ENCODE assay signal across 1 cellular context in the genomic region with DNA sequence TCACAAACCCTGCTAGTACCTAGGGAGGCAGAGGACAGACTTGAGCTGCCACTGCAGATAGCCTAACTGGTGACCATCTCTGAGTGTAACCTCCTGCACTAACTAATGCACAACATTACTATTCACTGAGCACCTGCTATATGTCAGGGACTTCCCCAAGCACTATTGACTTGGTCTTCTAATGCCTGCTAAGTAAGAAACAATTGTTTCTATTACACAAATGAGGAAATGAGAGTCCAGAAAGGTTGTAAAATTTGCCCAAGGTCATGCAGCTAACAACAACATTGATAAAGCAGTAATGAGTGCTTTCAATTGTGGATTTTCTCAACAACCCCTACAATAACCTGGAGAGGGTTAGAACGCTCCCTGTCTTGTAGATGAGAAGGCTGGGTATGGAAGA.
A peak's percentile ranks its signal among the peaks of the same experiment; 100 is the strongest.
TF ChIP-seq lines count a peak whose summit lies in the region.

No MANE protein-coding gene starts in this region.

TF ChIP-seq in GM12878, 131 proteins besides CTCF, POLR2A, EP300 and RAD21 (continued from another document and continues in another):
- TF ChIP-seq, protein P1, sequence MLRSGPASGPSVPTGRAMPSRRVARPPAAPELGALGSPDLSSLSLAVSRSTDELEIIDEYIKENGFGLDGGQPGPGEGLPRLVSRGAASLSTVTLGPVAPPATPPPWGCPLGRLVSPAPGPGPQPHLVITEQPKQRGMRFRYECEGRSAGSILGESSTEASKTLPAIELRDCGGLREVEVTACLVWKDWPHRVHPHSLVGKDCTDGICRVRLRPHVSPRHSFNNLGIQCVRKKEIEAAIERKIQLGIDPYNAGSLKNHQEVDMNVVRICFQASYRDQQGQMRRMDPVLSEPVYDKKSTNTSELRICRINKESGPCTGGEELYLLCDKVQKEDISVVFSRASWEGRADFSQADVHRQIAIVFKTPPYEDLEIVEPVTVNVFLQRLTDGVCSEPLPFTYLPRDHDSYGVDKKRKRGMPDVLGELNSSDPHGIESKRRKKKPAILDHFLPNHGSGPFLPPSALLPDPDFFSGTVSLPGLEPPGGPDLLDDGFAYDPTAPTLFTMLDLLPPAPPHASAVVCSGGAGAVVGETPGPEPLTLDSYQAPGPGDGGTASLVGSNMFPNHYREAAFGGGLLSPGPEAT (IDR thresholded peaks at IDR 0.05; ENCODE audit: low read depth), result peak; percentile 56; the same call in 1 of the 2 replicates
- no peak for TF ChIP-seq RAD51 (IDR thresholded peaks at IDR 0.05)
- no peak for TF ChIP-seq ZNF274 (IDR thresholded peaks at IDR 0.05; ENCODE audit: insufficient read depth, insufficient read length)
- peak; percentile 21 to 50; a peak in 2 of 4 replicates for TF ChIP-seq BHLHE40 (IDR thresholded peaks at IDR 0.05; ENCODE audit: borderline replicate concordance in 1 of 2, low read depth in 2 of 2, low read length in 1 of 2)
- TF ChIP-seq ZNF24 (IDR thresholded peaks at IDR 0.05), result peak; percentile 72; the same call in 1 of the 2 replicates
- peak; percentile 32; the same call in 1 of the 2 replicates for TF ChIP-seq BMI1 (IDR thresholded peaks at IDR 0.05; ENCODE audit: borderline replicate concordance)
- no peak for TF ChIP-seq KLF5 (IDR thresholded peaks at IDR 0.05; ENCODE audit: partially characterized antibody)
- TF ChIP-seq, protein P2, sequence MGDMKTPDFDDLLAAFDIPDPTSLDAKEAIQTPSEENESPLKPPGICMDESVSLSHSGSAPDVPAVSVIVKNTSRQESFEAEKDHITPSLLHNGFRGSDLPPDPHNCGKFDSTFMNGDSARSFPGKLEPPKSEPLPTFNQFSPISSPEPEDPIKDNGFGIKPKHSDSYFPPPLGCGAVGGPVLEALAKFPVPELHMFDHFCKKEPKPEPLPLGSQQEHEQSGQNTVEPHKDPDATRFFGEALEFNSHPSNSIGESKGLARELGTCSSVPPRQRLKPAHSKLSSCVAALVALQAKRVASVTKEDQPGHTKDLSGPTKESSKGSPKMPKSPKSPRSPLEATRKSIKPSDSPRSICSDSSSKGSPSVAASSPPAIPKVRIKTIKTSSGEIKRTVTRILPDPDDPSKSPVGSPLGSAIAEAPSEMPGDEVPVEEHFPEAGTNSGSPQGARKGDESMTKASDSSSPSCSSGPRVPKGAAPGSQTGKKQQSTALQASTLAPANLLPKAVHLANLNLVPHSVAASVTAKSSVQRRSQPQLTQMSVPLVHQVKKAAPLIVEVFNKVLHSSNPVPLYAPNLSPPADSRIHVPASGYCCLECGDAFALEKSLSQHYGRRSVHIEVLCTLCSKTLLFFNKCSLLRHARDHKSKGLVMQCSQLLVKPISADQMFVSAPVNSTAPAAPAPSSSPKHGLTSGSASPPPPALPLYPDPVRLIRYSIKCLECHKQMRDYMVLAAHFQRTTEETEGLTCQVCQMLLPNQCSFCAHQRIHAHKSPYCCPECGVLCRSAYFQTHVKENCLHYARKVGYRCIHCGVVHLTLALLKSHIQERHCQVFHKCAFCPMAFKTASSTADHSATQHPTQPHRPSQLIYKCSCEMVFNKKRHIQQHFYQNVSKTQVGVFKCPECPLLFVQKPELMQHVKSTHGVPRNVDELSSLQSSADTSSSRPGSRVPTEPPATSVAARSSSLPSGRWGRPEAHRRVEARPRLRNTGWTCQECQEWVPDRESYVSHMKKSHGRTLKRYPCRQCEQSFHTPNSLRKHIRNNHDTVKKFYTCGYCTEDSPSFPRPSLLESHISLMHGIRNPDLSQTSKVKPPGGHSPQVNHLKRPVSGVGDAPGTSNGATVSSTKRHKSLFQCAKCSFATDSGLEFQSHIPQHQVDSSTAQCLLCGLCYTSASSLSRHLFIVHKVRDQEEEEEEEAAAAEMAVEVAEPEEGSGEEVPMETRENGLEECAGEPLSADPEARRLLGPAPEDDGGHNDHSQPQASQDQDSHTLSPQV (IDR thresholded peaks at IDR 0.05), result no peak
- TF ChIP-seq, protein P3, sequence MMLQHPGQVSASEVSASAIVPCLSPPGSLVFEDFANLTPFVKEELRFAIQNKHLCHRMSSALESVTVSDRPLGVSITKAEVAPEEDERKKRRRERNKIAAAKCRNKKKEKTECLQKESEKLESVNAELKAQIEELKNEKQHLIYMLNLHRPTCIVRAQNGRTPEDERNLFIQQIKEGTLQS (IDR thresholded peaks at IDR 0.05; ENCODE audit: borderline replicate concordance, extremely low read depth, low read depth, low read length), result no peak
- TF ChIP-seq JUNB (IDR thresholded peaks at IDR 0.05), result no peak
- TF ChIP-seq WRNIP1 (IDR thresholded peaks at IDR 0.05; ENCODE audit: borderline replicate concordance, low read depth, low read length), result no peak
- peak; percentile 99 for TF ChIP-seq NR2F1 (conservative IDR thresholded peaks at IDR 0.05)
- no peak for TF ChIP-seq SMAD5 (IDR thresholded peaks at IDR 0.05; ENCODE audit: low read depth)
- no peak for TF ChIP-seq PML (IDR thresholded peaks at IDR 0.05; ENCODE audit: low read length)
- no peak for TF ChIP-seq NRF1 (conservative IDR thresholded peaks at IDR 0.05; ENCODE audit: low read depth, low read length)
- peak; percentile 58 for TF ChIP-seq IKZF1 (conservative IDR thresholded peaks at IDR 0.05)
- TF ChIP-seq, protein P4, sequence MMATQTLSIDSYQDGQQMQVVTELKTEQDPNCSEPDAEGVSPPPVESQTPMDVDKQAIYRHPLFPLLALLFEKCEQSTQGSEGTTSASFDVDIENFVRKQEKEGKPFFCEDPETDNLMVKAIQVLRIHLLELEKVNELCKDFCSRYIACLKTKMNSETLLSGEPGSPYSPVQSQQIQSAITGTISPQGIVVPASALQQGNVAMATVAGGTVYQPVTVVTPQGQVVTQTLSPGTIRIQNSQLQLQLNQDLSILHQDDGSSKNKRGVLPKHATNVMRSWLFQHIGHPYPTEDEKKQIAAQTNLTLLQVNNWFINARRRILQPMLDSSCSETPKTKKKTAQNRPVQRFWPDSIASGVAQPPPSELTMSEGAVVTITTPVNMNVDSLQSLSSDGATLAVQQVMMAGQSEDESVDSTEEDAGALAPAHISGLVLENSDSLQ (IDR thresholded peaks at IDR 0.05), result 0 out of 2 replicates have a peak, but pooled peaks have one; percentile 7
- no peak for TF ChIP-seq EED (IDR thresholded peaks at IDR 0.05; ENCODE audit: low read depth)
- TF ChIP-seq STAT3 (IDR thresholded peaks at IDR 0.05; ENCODE audit: low read depth, low read length), result no peak
- no peak for TF ChIP-seq JUND (IDR thresholded peaks at IDR 0.05; ENCODE audit: low read depth, low read length)
- no peak for TF ChIP-seq SIX5 (IDR thresholded peaks at IDR 0.05; ENCODE audit: low read depth, low read length, severe bottlenecking)
- TF ChIP-seq LARP7 (IDR thresholded peaks at IDR 0.05), result no peak
- peak; percentile 92 for TF ChIP-seq MTA2 (IDR thresholded peaks at IDR 0.05; ENCODE audit: low read depth)
- no peak for TF ChIP-seq SREBF2 (IDR thresholded peaks at IDR 0.05; ENCODE audit: low read length)
- TF ChIP-seq ZNF217 (IDR thresholded peaks at IDR 0.05), result no peak; the same call in none of the 2 replicates
- TF ChIP-seq, protein P5, sequence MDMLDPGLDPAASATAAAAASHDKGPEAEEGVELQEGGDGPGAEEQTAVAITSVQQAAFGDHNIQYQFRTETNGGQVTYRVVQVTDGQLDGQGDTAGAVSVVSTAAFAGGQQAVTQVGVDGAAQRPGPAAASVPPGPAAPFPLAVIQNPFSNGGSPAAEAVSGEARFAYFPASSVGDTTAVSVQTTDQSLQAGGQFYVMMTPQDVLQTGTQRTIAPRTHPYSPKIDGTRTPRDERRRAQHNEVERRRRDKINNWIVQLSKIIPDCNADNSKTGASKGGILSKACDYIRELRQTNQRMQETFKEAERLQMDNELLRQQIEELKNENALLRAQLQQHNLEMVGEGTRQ (IDR thresholded peaks at IDR 0.05; ENCODE audit: borderline replicate concordance, low read depth, low read length), result no peak
- TF ChIP-seq, protein P6, sequence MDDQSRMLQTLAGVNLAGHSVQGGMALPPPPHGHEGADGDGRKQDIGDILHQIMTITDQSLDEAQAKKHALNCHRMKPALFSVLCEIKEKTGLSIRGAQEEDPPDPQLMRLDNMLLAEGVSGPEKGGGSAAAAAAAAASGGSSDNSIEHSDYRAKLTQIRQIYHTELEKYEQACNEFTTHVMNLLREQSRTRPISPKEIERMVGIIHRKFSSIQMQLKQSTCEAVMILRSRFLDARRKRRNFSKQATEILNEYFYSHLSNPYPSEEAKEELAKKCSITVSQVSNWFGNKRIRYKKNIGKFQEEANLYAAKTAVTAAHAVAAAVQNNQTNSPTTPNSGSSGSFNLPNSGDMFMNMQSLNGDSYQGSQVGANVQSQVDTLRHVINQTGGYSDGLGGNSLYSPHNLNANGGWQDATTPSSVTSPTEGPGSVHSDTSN (IDR thresholded peaks at IDR 0.05; ENCODE audit: insufficient replicate concordance, low read depth, low read length), result no peak
- TF ChIP-seq MTA3 (IDR thresholded peaks at IDR 0.05; ENCODE audit: borderline replicate concordance, low read length), result no peak
- peak; percentile 92 for TF ChIP-seq SPI1 (IDR thresholded peaks at IDR 0.05; ENCODE audit: borderline replicate concordance, insufficient read depth, low read depth, low read length)
- TF ChIP-seq TCF12 (IDR thresholded peaks at IDR 0.05; ENCODE audit: low read depth, low read length), result peak; percentile 61; the same call in 1 of the 2 replicates
- TF ChIP-seq, protein P7, sequence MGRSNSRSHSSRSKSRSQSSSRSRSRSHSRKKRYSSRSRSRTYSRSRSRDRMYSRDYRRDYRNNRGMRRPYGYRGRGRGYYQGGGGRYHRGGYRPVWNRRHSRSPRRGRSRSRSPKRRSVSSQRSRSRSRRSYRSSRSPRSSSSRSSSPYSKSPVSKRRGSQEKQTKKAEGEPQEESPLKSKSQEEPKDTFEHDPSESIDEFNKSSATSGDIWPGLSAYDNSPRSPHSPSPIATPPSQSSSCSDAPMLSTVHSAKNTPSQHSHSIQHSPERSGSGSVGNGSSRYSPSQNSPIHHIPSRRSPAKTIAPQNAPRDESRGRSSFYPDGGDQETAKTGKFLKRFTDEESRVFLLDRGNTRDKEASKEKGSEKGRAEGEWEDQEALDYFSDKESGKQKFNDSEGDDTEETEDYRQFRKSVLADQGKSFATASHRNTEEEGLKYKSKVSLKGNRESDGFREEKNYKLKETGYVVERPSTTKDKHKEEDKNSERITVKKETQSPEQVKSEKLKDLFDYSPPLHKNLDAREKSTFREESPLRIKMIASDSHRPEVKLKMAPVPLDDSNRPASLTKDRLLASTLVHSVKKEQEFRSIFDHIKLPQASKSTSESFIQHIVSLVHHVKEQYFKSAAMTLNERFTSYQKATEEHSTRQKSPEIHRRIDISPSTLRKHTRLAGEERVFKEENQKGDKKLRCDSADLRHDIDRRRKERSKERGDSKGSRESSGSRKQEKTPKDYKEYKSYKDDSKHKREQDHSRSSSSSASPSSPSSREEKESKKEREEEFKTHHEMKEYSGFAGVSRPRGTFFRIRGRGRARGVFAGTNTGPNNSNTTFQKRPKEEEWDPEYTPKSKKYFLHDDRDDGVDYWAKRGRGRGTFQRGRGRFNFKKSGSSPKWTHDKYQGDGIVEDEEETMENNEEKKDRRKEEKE (IDR thresholded peaks at IDR 0.05), result no peak
- no peak for TF ChIP-seq RCOR1 (conservative IDR thresholded peaks at IDR 0.05; ENCODE audit: low read depth, low read length)
- peak; percentile 96 for TF ChIP-seq ESRRA (IDR thresholded peaks at IDR 0.05; ENCODE audit: low read length)
- TF ChIP-seq TAF1 (IDR thresholded peaks at IDR 0.05; ENCODE audit: borderline replicate concordance, low read depth, low read length), result no peak
- no peak for TF ChIP-seq NFYA (IDR thresholded peaks at IDR 0.05; ENCODE audit: borderline replicate concordance, low read depth, low read length)
- TF ChIP-seq, protein P8, sequence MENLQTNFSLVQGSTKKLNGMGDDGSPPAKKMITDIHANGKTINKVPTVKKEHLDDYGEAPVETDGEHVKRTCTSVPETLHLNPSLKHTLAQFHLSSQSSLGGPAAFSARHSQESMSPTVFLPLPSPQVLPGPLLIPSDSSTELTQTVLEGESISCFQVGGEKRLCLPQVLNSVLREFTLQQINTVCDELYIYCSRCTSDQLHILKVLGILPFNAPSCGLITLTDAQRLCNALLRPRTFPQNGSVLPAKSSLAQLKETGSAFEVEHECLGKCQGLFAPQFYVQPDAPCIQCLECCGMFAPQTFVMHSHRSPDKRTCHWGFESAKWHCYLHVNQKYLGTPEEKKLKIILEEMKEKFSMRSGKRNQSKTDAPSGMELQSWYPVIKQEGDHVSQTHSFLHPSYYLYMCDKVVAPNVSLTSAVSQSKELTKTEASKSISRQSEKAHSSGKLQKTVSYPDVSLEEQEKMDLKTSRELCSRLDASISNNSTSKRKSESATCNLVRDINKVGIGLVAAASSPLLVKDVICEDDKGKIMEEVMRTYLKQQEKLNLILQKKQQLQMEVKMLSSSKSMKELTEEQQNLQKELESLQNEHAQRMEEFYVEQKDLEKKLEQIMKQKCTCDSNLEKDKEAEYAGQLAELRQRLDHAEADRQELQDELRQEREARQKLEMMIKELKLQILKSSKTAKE (IDR thresholded peaks at IDR 0.05; ENCODE audit: low read depth, poor library complexity, severe bottlenecking), result no peak
- no peak for TF ChIP-seq ZNF384 (IDR thresholded peaks at IDR 0.05; ENCODE audit: borderline replicate concordance, low read depth, low read length)
- no peak for TF ChIP-seq EGR1 (IDR thresholded peaks at IDR 0.05; ENCODE audit: borderline replicate concordance in 1 of 2, low read depth in 2 of 2, low read length in 2 of 2)
- TF ChIP-seq PAX5 (IDR thresholded peaks at IDR 0.05; ENCODE audit: borderline replicate concordance, low read depth, low read length), result 0 out of 2 replicates have a peak, but pooled peaks have one; percentile 21
- no peak for TF ChIP-seq FOXM1 (IDR thresholded peaks at IDR 0.05; ENCODE audit: low read depth, low read length)
- no peak for TF ChIP-seq SIN3A (IDR thresholded peaks at IDR 0.05; ENCODE audit: low read depth, low read length)
- TF ChIP-seq, protein P9, sequence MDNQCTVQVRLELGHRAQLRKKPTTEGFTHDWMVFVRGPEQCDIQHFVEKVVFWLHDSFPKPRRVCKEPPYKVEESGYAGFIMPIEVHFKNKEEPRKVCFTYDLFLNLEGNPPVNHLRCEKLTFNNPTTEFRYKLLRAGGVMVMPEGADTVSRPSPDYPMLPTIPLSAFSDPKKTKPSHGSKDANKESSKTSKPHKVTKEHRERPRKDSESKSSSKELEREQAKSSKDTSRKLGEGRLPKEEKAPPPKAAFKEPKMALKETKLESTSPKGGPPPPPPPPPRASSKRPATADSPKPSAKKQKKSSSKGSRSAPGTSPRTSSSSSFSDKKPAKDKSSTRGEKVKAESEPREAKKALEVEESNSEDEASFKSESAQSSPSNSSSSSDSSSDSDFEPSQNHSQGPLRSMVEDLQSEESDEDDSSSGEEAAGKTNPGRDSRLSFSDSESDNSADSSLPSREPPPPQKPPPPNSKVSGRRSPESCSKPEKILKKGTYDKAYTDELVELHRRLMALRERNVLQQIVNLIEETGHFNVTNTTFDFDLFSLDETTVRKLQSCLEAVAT (IDR thresholded peaks at IDR 0.05), result no peak
- peak; percentile 57; the same call in 1 of the 2 replicates for TF ChIP-seq ATF7 (IDR thresholded peaks at IDR 0.05; ENCODE audit: low read depth)
- no peak for TF ChIP-seq NR2C1 (IDR thresholded peaks at IDR 0.05)
- TF ChIP-seq BCL11A (IDR thresholded peaks at IDR 0.05; ENCODE audit: low read depth, low read length), result peak; percentile 55
